14 cellular contexts compared by ENCODE assay signal in genomic region chr22:25023879-25024278, GRCh38.
"Had no signal": no experiment of that assay in that cellular context is flagged by ENCODE, and none has a peak within 500 bp of the region (broad histone marks: within the 10 kb centered on the region; RNA-seq: fewer than 3 reads in every experiment).

No MANE protein-coding gene starts in this region.

- H3K4me3 Mint-ChIP-seq: activated CD8-positive, alpha-beta memory T cell treated with anti-CD3 and anti-CD28 coated beads, Interleukin-2, amount 10 ng/mL, durations not matched to agents 7 days and 5 days; activated naive CD4-positive, alpha-beta T cell treated with anti-CD3 and anti-CD28 coated beads, Interleukin-2, amount 50 U/mL, for 24 hours; activated T-cell treated with anti-CD3 and anti-CD28 coated beads, Interleukin-2, amount 50 U/mL, for 24 hours; stimulated activated effector memory CD8-positive, alpha-beta T cell treated with anti-CD3 and anti-CD28 coated beads, Interleukin-12 subunit alpha, Interleukin-12 subunit beta, amount 100 ng/mL, for 72 hours had no signal

- DNase-seq: activated CD4-positive, alpha-beta T cell treated with anti-CD3 and anti-CD28 coated beads for 1 hour; activated CD4-positive, alpha-beta T cell treated with anti-CD3 and anti-CD28 coated beads, Interleukin-2, amount 50 U/mL, for 48 hours; activated CD8-positive, alpha-beta memory T cell treated with anti-CD3 and anti-CD28 coated beads, Interleukin-2, amount 10 ng/mL, durations not matched to agents 7 days and 5 days; activated effector memory CD4-positive, alpha-beta T cell treated with Interleukin-2 at 50 U/mL for 16 hours; activated T-cell treated with anti-CD3 and anti-CD28 coated beads, Interleukin-2, amount 50 U/mL, for 24 hours; esophagus squamous epithelium; gastrocnemius medialis; pancreas; retina; thyroid gland; uterus had no signal

- H3K4me1 ChIP-seq: uterus had no signal

- H3K27ac ChIP-seq: esophagus squamous epithelium, gastrocnemius medialis, pancreas, thyroid gland, uterus had no signal

- H3K4me2 ChIP-seq: smooth muscle cell had no signal

- H3K9me3 ChIP-seq: esophagus squamous epithelium, gastrocnemius medialis, pancreas, thyroid gland, uterus had no signal

- H3K36me3 Mint-ChIP-seq: activated CD8-positive, alpha-beta memory T cell treated with anti-CD3 and anti-CD28 coated beads, Interleukin-2, amount 10 ng/mL, durations not matched to agents 7 days and 5 days; activated naive CD4-positive, alpha-beta T cell treated with anti-CD3 and anti-CD28 coated beads, Interleukin-2, amount 50 U/mL, for 24 hours; stimulated activated effector memory CD8-positive, alpha-beta T cell treated with anti-CD3 and anti-CD28 coated beads, Interleukin-12 subunit alpha, Interleukin-12 subunit beta, amount 100 ng/mL, for 72 hours had no signal

- H3K9me3 Mint-ChIP-seq: activated naive CD4-positive, alpha-beta T cell treated with anti-CD3 and anti-CD28 coated beads, Interleukin-2, amount 50 U/mL, for 24 hours; activated T-cell treated with anti-CD3 and anti-CD28 coated beads, Interleukin-2, amount 50 U/mL, for 24 hours; stimulated activated effector memory CD8-positive, alpha-beta T cell treated with anti-CD3 and anti-CD28 coated beads, Interleukin-12 subunit alpha, Interleukin-12 subunit beta, amount 100 ng/mL, for 72 hours had no signal

- ATAC-seq: gastrocnemius medialis; pancreas; stimulated activated effector memory CD8-positive, alpha-beta T cell treated with anti-CD3 and anti-CD28 coated beads, Interleukin-12 subunit alpha, Interleukin-12 subunit beta, amount 100 ng/mL, for 72 hours had no signal

- H3K4me3 ChIP-seq: esophagus squamous epithelium, gastrocnemius medialis, pancreas, smooth muscle cell, thyroid gland, uterus had no signal

- H3K27ac Mint-ChIP-seq: activated naive CD4-positive, alpha-beta T cell treated with anti-CD3 and anti-CD28 coated beads, Interleukin-2, amount 50 U/mL, for 24 hours; activated T-cell treated with anti-CD3 and anti-CD28 coated beads, Interleukin-2, amount 50 U/mL, for 24 hours; stimulated activated effector memory CD8-positive, alpha-beta T cell treated with anti-CD3 and anti-CD28 coated beads, Interleukin-12 subunit alpha, Interleukin-12 subunit beta, amount 100 ng/mL, for 72 hours had no signal

- H3K36me3 ChIP-seq: gastrocnemius medialis, thyroid gland, uterus had no signal

- H3K27me3 ChIP-seq: esophagus squamous epithelium, gastrocnemius medialis, pancreas, thyroid gland, uterus had no signal
